ENCODE assay signal across 13 cellular contexts in genomic region chr2:117917223-117917917, GRCh38.
A peak's percentile ranks its signal among the peaks of the same experiment; 100 is the strongest.
DNase-seq lines count a peak whose midpoint lies in the region; ATAC-seq, FAIRE-seq and TF ChIP-seq lines count a peak whose summit lies in the region.
"Had no signal": no experiment of that assay in that cellular context is flagged by ENCODE, and none has a peak within 500 bp of the region (broad histone marks: within the 10 kb centered on the region; RNA-seq: fewer than 3 reads in every experiment).

No MANE protein-coding gene starts in this region.

- H3K79me2 ChIP-seq in Karpas-422 (ENCODE audit: low read length) (no peaks in the 10 kb centered on the region), K562 (ENCODE audit: control insufficient read depth, insufficient read depth, low read length) (no peaks in the 10 kb centered on the region)

- H3K4me1 ChIP-seq in Karpas-422 (ENCODE audit: low read length), result no peaks in the 10 kb centered on the region; the same call in 1 of the 2 replicates
- H3K4me1 ChIP-seq in K562 (replicated peaks in 1 of 2; ENCODE audit: control insufficient read depth in 2 of 2, insufficient read depth in 2 of 2, low read length in 2 of 2), result no peaks in the 10 kb centered on the region
- H3K4me1 ChIP-seq: colonic mucosa had no signal

- H4K20me1 ChIP-seq in Karpas-422 (ENCODE audit: insufficient read depth, low read depth, low read length), result no peaks in the 10 kb centered on the region
- no peaks in the 10 kb centered on the region for H4K20me1 ChIP-seq in K562 (replicated peaks; ENCODE audit: control insufficient read depth, insufficient read depth, low read length)

- no peak for TF ChIP-seq EP300 in K562 (IDR thresholded peaks at IDR 0.05; ENCODE audit: low read length)

- H3K4me3 ChIP-seq in Karpas-422 (ENCODE audit: low read length) (no peak overlapping the region), K562 (no peak overlapping the region)
- H3K4me3 ChIP-seq: colonic mucosa had no signal

- H3K27me3 ChIP-seq in Karpas-422 (ENCODE audit: low read length) (no peaks in the 10 kb centered on the region), K562 (ENCODE audit: control insufficient read depth in 2 of 2, insufficient read depth in 2 of 2, low read length in 2 of 2) (no peaks in the 10 kb centered on the region)
- H3K27me3 ChIP-seq: colonic mucosa had no signal

- no peak overlapping the region for H3K4me3 Mint-ChIP-seq in activated CD4-positive, alpha-beta memory T cell treated with anti-CD3 and anti-CD28 coated beads for 36 hours
- H3K4me3 Mint-ChIP-seq: activated T-helper 1 cell treated with anti-CD3 and anti-CD28 coated beads, Interleukin-12 subunit alpha, Interleukin-12 subunit beta, Interleukin-2, Interleukin-4 antibody, amounts not matched to agents 30 ng/mL and 10 ng/mL and 1 ng/mL, durations not matched to agents 14 hours and 24 hours and 36 hours had no signal

- 87% methylated on average over 19 of the region's 19 CpGs for WGBS in K562 (ENCODE audit: insufficient coverage, low coverage, missing lambda C conversion rate)

- H3K27ac Mint-ChIP-seq in activated CD4-positive, alpha-beta memory T cell treated with anti-CD3 and anti-CD28 coated beads for 36 hours, result no peak overlapping the region
- H3K27ac Mint-ChIP-seq: activated T-helper 1 cell treated with anti-CD3 and anti-CD28 coated beads, Interleukin-12 subunit alpha, Interleukin-12 subunit beta, Interleukin-2, Interleukin-4 antibody, amounts not matched to agents 30 ng/mL and 10 ng/mL and 1 ng/mL, durations not matched to agents 14 hours and 24 hours and 36 hours had no signal

- H3K9me2 ChIP-seq in Karpas-422 (replicated peaks; ENCODE audit: insufficient read depth, low read length), result no peaks in the 10 kb centered on the region

- no peaks in the 10 kb centered on the region for H3K27me3 Mint-ChIP-seq in activated CD4-positive, alpha-beta memory T cell treated with anti-CD3 and anti-CD28 coated beads for 36 hours

- TF ChIP-seq CTCF in AG09319 (IDR thresholded peaks at IDR 0.05; ENCODE audit: low read depth, low read length) (peak; percentile 29), K562 (IDR thresholded peaks at IDR 0.05 in 2 of 3, conservative IDR thresholded peaks at IDR 0.05 in 1 of 3; ENCODE audit: insufficient read depth in 2 of 3, low read depth in 1 of 3, low read length in 3 of 3) (peak in 1 of 3 experiments; percentile 30; a peak in 1 of 6 replicates)

- H3K4me1 Mint-ChIP-seq in activated CD4-positive, alpha-beta memory T cell treated with anti-CD3 and anti-CD28 coated beads for 36 hours (ENCODE audit: low read depth), result no peaks in the 10 kb centered on the region

- BruUV-seq in K562 (replicated peaks; lab: Mats Ljungman, UMichigan), result no TSS peak

- peaks cover 33% of the 10 kb centered on the region; the same call in 1 of the 2 replicates for H3K36me3 ChIP-seq in Karpas-422 (ENCODE audit: insufficient read depth, low read length)
- peaks cover 32% of the 10 kb centered on the region for H3K36me3 ChIP-seq in K562 (ENCODE audit: control insufficient read depth, insufficient read depth, low read length)

- no peak overlapping the region for H3K9ac ChIP-seq in Karpas-422 (ENCODE audit: low read length)
- no peak overlapping the region for H3K9ac ChIP-seq in K562 (ENCODE audit: insufficient read depth in 1 of 2, low read depth in 2 of 2, low read length in 2 of 2)

- TF ChIP-seq POLR2A in K562 (conservative IDR thresholded peaks at IDR 0.05), result no peak

- H2AFZ ChIP-seq in Karpas-422 (ENCODE audit: low read length) (no peak overlapping the region), K562 (ENCODE audit: low read depth, low read length) (no peak overlapping the region)

- no peak for FAIRE-seq in K562 (lab: Jason Lieb, UNC)
- FAIRE-seq: GM18507 had no signal

- intact Hi-C loops in K562 (cut with micrococcal nuclease) (no loop called here), left colon (cut with DNase I, micrococcal nuclease) (no loop called here)
- intact Hi-C loops in activated CD4-positive, alpha-beta memory T cell treated with anti-CD3 and anti-CD28 coated beads for 36 hours (cut with micrococcal nuclease), result no loop called here

- H3K27ac ChIP-seq in Karpas-422 (ENCODE audit: low read length), result no peak overlapping the region
- no peak overlapping the region for H3K27ac ChIP-seq in K562 (ENCODE audit: extremely low read depth, low read depth, low read length)
- H3K27ac ChIP-seq: colonic mucosa had no signal

- peak; percentile 43; the same call in 1 of the 3 replicates for ATAC-seq in K562
- peak; percentile 40 for ATAC-seq in left colon
- no peak for ATAC-seq in GM18517 (IDR thresholded peaks at IDR 0.05; ENCODE audit: unreplicated experiment)
- ATAC-seq in activated CD4-positive, CD25-positive, alpha-beta regulatory T cell treated with anti-CD3 and anti-CD28 coated beads, Interleukin-2, amount 50 U/mL, for 24 hours, result no peak

- no peak for DNase-seq in AG09319 (ENCODE audit: extremely low read depth, low read depth)
- peak; percentile 45 for DNase-seq in Karpas-422
- DNase-seq in K562 (ENCODE audit: extremely low read depth in 1 of 4, low spot score in 3 of 4), result peak in 1 of 4 experiments; percentile 3
- DNase-seq in left colon, result no peak
- no peak for DNase-seq in activated CD4-positive, alpha-beta memory T cell treated with anti-CD3 and anti-CD28 coated beads for 36 hours
- no peak for DNase-seq in NCI-H128 (lab: John Stamatoyannopoulos, UW; ENCODE audit: unreplicated experiment)
- DNase-seq: colonic mucosa, KG1, NCI-H774 had no signal

- no peaks in the 10 kb centered on the region for H3K9me1 ChIP-seq in K562 (ENCODE audit: control insufficient read depth, insufficient read depth, low read length)

- H3K36me3 Mint-ChIP-seq in activated CD4-positive, alpha-beta memory T cell treated with anti-CD3 and anti-CD28 coated beads for 36 hours, result peaks cover 83% of the 10 kb centered on the region

- POLR2A ChIA-PET in K562 (lab: Yijun Ruan, JAX), result no interaction called here
- POLR2A ChIA-PET in activated CD4-positive, alpha-beta memory T cell treated with anti-CD3 and anti-CD28 coated beads for 36 hours (lab: Charles Lee), result no interaction called here

- in situ Hi-C loops in K562 (cut with MboI), result no loop called here

- CTCF ChIA-PET in K562 (lab: Yijun Ruan, JAX; ENCODE audit: low intra/inter-chr PET ratio), result no interaction called here
- CTCF ChIA-PET in activated CD4-positive, alpha-beta memory T cell treated with anti-CD3 and anti-CD28 coated beads for 36 hours (lab: Charles Lee), result no interaction called here

- no peak overlapping the region for H3K4me2 ChIP-seq in Karpas-422 (ENCODE audit: low read depth, low read length, poor library complexity, severe bottlenecking)
- H3K4me2 ChIP-seq in K562 (ENCODE audit: insufficient read depth, low read length), result no peak overlapping the region

- TF ChIP-seq RAD21 in K562 (CRISPR knock-in tag; conservative IDR thresholded peaks at IDR 0.05 in 1 of 2, IDR thresholded peaks at IDR 0.05 in 1 of 2), result no peak

- no peaks in the 10 kb centered on the region for H3K9me3 ChIP-seq in Karpas-422 (ENCODE audit: low read length)
- H3K9me3 ChIP-seq in K562 (replicated peaks; ENCODE audit: control insufficient read depth, insufficient read depth, low read depth, low read length), result no peaks in the 10 kb centered on the region
- H3K9me3 ChIP-seq: colonic mucosa had no signal

- peaks cover 18% of the 10 kb centered on the region for H3K9me3 Mint-ChIP-seq in activated CD4-positive, alpha-beta memory T cell treated with anti-CD3 and anti-CD28 coated beads for 36 hours

TF ChIP-seq in K562, 482 proteins besides CTCF, POLR2A, EP300 and RAD21 (continues in another document):
- no peak for TF ChIP-seq TEAD4 (IDR thresholded peaks at IDR 0.05; ENCODE audit: low read length)
- TF ChIP-seq TEAD4 (CRISPR knock-in tag; IDR thresholded peaks at IDR 0.05; ENCODE audit: borderline replicate concordance), result no peak
- no peak for TF ChIP-seq HDAC1 (IDR thresholded peaks at IDR 0.05)

Comparison
In these comparisons a context has a peak if more than half of its experiments do, and no peak if none do; other contexts are left out.
1. ATAC-seq: peak in K562 (single experiment) and left colon (single experiment); none in GM18517 (single experiment) and activated CD4-positive, CD25-positive, alpha-beta regulatory T cell treated with anti-CD3 and anti-CD28 coated beads, Interleukin-2, amount 50 U/mL, for 24 hours (0 of 2).